9 cellular contexts compared by ENCODE assay signal in genomic region chr22:25120093-25120561, GRCh38.
A peak's percentile ranks its signal among the peaks of the same experiment; 100 is the strongest.
DNase-seq lines count a peak whose midpoint lies in the region; ATAC-seq and TF ChIP-seq lines count a peak whose summit lies in the region.
"Had no signal": no experiment of that assay in that cellular context is flagged by ENCODE, and none has a peak within 500 bp of the region (broad histone marks: within the 10 kb centered on the region; RNA-seq: fewer than 3 reads in every experiment).

No MANE protein-coding gene starts in this region.

- no peak for TF ChIP-seq EP300 in upper lobe of left lung (IDR thresholded peaks at IDR 0.05)

- no peaks in the 10 kb centered on the region for H3K79me2 ChIP-seq in GM23248 (ENCODE audit: insufficient read depth)

- no peak for TF ChIP-seq POLR2A in upper lobe of left lung (IDR thresholded peaks at IDR 0.05)

- no peaks in the 10 kb centered on the region for H3F3A ChIP-seq in GM23248 (ENCODE audit: insufficient read depth)

- H2AFZ ChIP-seq in GM23248 = no peak overlapping the region

- ATAC-seq in left lobe of liver (peak; percentile 76), upper lobe of left lung (ENCODE audit: low FRiP score in 2 of 2) (peak; percentile 41 to 58), GM21529 (IDR thresholded peaks at IDR 0.05; ENCODE audit: unreplicated experiment) (no peak)

- H3K27ac ChIP-seq in upper lobe of left lung = peak overlapping the region; percentile 75 to 81 (median 78)
- H3K27ac ChIP-seq in GM23248 = no peak overlapping the region

- H3K4me3 ChIP-seq in upper lobe of left lung (no peak overlapping the region), GM23248 (no peak overlapping the region)

- WGBS in upper lobe of left lung, 2 donors = 59% methylated on average over 3 of the region's 3 CpGs; no CpG with 5 or more reads in 1 of the 2 donors
- 13 to 27% methylated on average over 3 of the region's 3 CpGs for WGBS in GM23248 (ENCODE audit: low coverage in 1 of 2, low lambda C conversion rate in 2 of 2, missing lambda C conversion rate in 2 of 2), 2 experiments

- H3K36me3 ChIP-seq in upper lobe of left lung (no peaks in the 10 kb centered on the region), GM23248 (ENCODE audit: low read depth) (no peaks in the 10 kb centered on the region)

- H3K9me3 ChIP-seq in upper lobe of left lung (no peaks in the 10 kb centered on the region), GM23248 (ENCODE audit: low read depth) (no peaks in the 10 kb centered on the region)

- no peaks in the 10 kb centered on the region for H4K20me1 ChIP-seq in GM23248 (ENCODE audit: insufficient read depth)

- peaks cover 12 to 40% (median 23%) of the 10 kb centered on the region in 4 donors for H3K4me1 ChIP-seq in upper lobe of left lung
- H3K4me1 ChIP-seq in GM23248 (ENCODE audit: insufficient read depth) = no peaks in the 10 kb centered on the region

- H3K9me2 ChIP-seq in GM23248 (ENCODE audit: insufficient read depth) = no peaks in the 10 kb centered on the region

- no peak for TF ChIP-seq CTCF in upper lobe of left lung (IDR thresholded peaks at IDR 0.05)

- H3K27me3 ChIP-seq in upper lobe of left lung = no peaks in the 10 kb centered on the region
- H3K27me3 ChIP-seq in GM23248 (replicated peaks; ENCODE audit: insufficient read depth) = peaks cover 3% of the 10 kb centered on the region; the same call in 1 of the 2 replicates

- DNase-seq in DMS 273 (lab: John Stamatoyannopoulos, UW; ENCODE audit: unreplicated experiment) (peak; percentile 72), DMS 273 treated with DMSO at 0.1 percent for 48 hours (lab: John Stamatoyannopoulos, UW) (no peak), astrocyte of the hippocampus (ENCODE audit: low read depth, low spot score) (peak; percentile 51), left lobe of liver (ENCODE audit: low spot score) (peak; percentile 78), upper lobe of left lung (peak in 1 of 2 donors; percentile 58), GM23248 (no peak)
- DNase-seq in stimulated activated CD4-positive, alpha-beta T cell treated with anti-CD3 and anti-CD28 coated beads, Interleukin-4, amount 100 ng/mL, for 4 hours = no peak
- DNase-seq: 8988T had no signal

- in situ Hi-C loops in GM23248 (cut with MboI) = no loop called here

- no peak overlapping the region for H3K4me2 ChIP-seq in GM23248 (ENCODE audit: unreplicated experiment)

- no peak overlapping the region for H3K9ac ChIP-seq in GM23248

Comparison
In these comparisons a context has a peak if more than half of its experiments do, and no peak if none do; other contexts are left out.
1. DNase-seq: peak in DMS 273 (single experiment), astrocyte of the hippocampus (single experiment) and left lobe of liver (single experiment); none in DMS 273 treated with DMSO at 0.1 percent for 48 hours (single experiment), GM23248 (single experiment) and stimulated activated CD4-positive, alpha-beta T cell treated with anti-CD3 and anti-CD28 coated beads, Interleukin-4, amount 100 ng/mL, for 4 hours (0 of 2).